Comparison of ENCODE assay signal across 10 cellular contexts in the genomic region with DNA sequence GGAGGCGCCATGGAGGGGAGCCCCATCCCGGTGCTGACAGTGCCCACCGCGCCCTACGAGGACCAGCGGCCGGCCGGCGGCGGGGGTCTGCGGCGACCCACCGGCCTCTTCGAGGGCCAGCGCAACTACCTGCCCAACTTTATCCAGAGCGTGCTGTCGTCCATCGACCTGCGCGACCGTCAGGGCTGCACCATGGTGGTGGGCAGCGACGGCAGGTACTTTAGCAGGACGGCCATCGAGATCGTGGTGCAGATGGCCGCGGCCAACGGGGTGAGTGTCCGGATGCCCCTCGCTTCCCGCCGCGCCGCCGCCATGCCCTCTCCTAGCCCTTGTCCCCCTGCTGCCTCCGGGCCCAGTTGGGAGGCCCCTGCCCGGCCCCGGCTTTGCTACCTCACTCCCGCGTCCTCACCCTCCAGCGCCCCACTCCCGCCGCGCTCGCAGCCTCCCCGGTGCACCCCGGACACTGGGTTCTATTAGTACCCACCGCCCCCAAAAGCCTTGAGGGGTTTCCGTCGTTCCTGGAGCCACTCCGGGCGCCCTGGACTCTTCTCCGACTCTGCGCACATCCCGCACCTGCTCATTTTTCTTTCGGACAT. TPM values are rescaled to one million over a fixed set of nuclear protein-coding genes. Genes with fewer than 3 reads are reported as not detected.
A peak's percentile ranks its signal among the peaks of the same experiment; 100 is the strongest.
DNase-seq lines count a peak whose midpoint lies in the region; ATAC-seq and TF ChIP-seq lines count a peak whose summit lies in the region.
"Not testable (repeated sequence)": the region's sequence is repeated elsewhere in the genome, so short reads cannot be mapped to it uniquely, and the experiment has no call there.
"Had no signal": no experiment of that assay in that cellular context is flagged by ENCODE, and none has a peak within 500 bp of the region (broad histone marks: within the 10 kb centered on the region; RNA-seq: fewer than 3 reads in every experiment).

No MANE protein-coding gene starts in this region.

- peaks cover 12% of the 10 kb centered on the region for H3K4me1 Mint-ChIP-seq in CD14-positive monocyte
- not testable (repeated sequence) for H3K4me1 Mint-ChIP-seq in activated CD8-positive, alpha-beta T cell treated with anti-CD3 and anti-CD28 coated beads for 36 hours (ENCODE audit: low read depth)

- not testable (repeated sequence) for H3K27ac Mint-ChIP-seq in CD14-positive monocyte; activated CD8-positive, alpha-beta T cell treated with anti-CD3 and anti-CD28 coated beads for 36 hours

- not testable (repeated sequence) for H4K8ac ChIP-seq in mesenchymal stem cell (ENCODE audit: low read length)
- H4K8ac ChIP-seq in trophoblast cell (ENCODE audit: low read depth, low read length): peak overlapping the region; percentile 47

- H3K27me3 ChIP-seq in dorsolateral prefrontal cortex: peaks cover 0 to 18% (median 2%) of the 10 kb centered on the region in 45 donors
- not testable (repeated sequence) for H3K27me3 ChIP-seq in left ventricle myocardium inferior (ENCODE audit: low read depth); mesenchymal stem cell (ENCODE audit: control insufficient read depth in 1 of 2, insufficient read depth in 1 of 2, low read length in 2 of 2); suprapubic skin
- H3K27me3 ChIP-seq in trophoblast cell (ENCODE audit: insufficient read depth, low read length): peaks cover 11% of the 10 kb centered on the region

- peak overlapping the region; percentile 72 to 88 for H3K4me3 Mint-ChIP-seq in CD14-positive monocyte
- H3K4me3 Mint-ChIP-seq in activated CD8-positive, alpha-beta T cell treated with anti-CD3 and anti-CD28 coated beads for 36 hours: peak overlapping the region; percentile 26

- H3K36me3 ChIP-seq in left ventricle myocardium inferior; mesenchymal stem cell (ENCODE audit: control insufficient read depth in 1 of 2, insufficient read depth in 2 of 2, low read depth in 1 of 2, low read length in 2 of 2); trophoblast cell (ENCODE audit: control insufficient read depth in 1 of 2, insufficient read depth in 2 of 2, low read length in 2 of 2); suprapubic skin: not testable (repeated sequence)

- TF ChIP-seq EP300 in suprapubic skin (IDR thresholded peaks at IDR 0.05): not testable (repeated sequence)

- not testable (repeated sequence) for H2BK5ac ChIP-seq in mesenchymal stem cell (ENCODE audit: low read depth, low read length, poor library complexity, severe bottlenecking); trophoblast cell (ENCODE audit: low read depth, low read length, poor library complexity)

- not testable (repeated sequence) for H3K18ac ChIP-seq in mesenchymal stem cell (ENCODE audit: low read depth in 1 of 2, low read length in 2 of 2); trophoblast cell (ENCODE audit: low read length)

- H3K4me2 ChIP-seq in mesenchymal stem cell (ENCODE audit: low read length, poor library complexity, severe bottlenecking): peak overlapping the region; percentile 66
- peak overlapping the region; percentile 83 for H3K4me2 ChIP-seq in trophoblast cell (ENCODE audit: low read length)

- H3K27me3 Mint-ChIP-seq in CD14-positive monocyte (ENCODE audit: low read depth in 3 of 3): peaks cover 32 to 51% (median 44%) of the 10 kb centered on the region in 3 donors
- H3K27me3 Mint-ChIP-seq in activated CD8-positive, alpha-beta T cell treated with anti-CD3 and anti-CD28 coated beads for 36 hours: peaks cover 20% of the 10 kb centered on the region

- not testable (repeated sequence) for H2BK15ac ChIP-seq in mesenchymal stem cell (ENCODE audit: low read depth, poor library complexity, severe bottlenecking)

- H3K4ac ChIP-seq in mesenchymal stem cell (ENCODE audit: low read depth in 1 of 2, low read length in 2 of 2); trophoblast cell (ENCODE audit: low read depth, low read length): not testable (repeated sequence)

- H3K4me1 ChIP-seq in left ventricle myocardium inferior: peaks cover 26% of the 10 kb centered on the region
- H3K4me1 ChIP-seq in mesenchymal stem cell (ENCODE audit: control insufficient read depth, insufficient read depth, low read depth, low read length); trophoblast cell (ENCODE audit: control insufficient read depth in 1 of 2, insufficient read depth in 2 of 2, low read length in 2 of 2): not testable (repeated sequence)
- H3K4me1 ChIP-seq in suprapubic skin: peaks cover 11% of the 10 kb centered on the region

- not testable (repeated sequence) for H2BK12ac ChIP-seq in mesenchymal stem cell (ENCODE audit: low read length in 2 of 2); trophoblast cell (ENCODE audit: low read length)

- H3K36me3 Mint-ChIP-seq in CD14-positive monocyte; activated CD8-positive, alpha-beta T cell treated with anti-CD3 and anti-CD28 coated beads for 36 hours (ENCODE audit: low read depth): not testable (repeated sequence)

- TF ChIP-seq CTCF in CD14-positive monocyte (IDR thresholded peaks at IDR 0.05); activated CD8-positive, alpha-beta T cell treated with anti-CD3 and anti-CD28 coated beads for 36 hours (IDR thresholded peaks at IDR 0.05); dorsolateral prefrontal cortex (IDR thresholded peaks at IDR 0.05 in 54 of 56, conservative IDR thresholded peaks at IDR 0.05 in 2 of 56; ENCODE audit: low read depth in 1 of 56, partially characterized antibody in 56 of 56); left ventricle myocardium inferior (IDR thresholded peaks at IDR 0.05; ENCODE audit: borderline replicate concordance); suprapubic skin (IDR thresholded peaks at IDR 0.05): not testable (repeated sequence)

- not testable (repeated sequence) for H2AK5ac ChIP-seq in mesenchymal stem cell (ENCODE audit: low read length, severe bottlenecking); trophoblast cell (ENCODE audit: low read length)

- H3K9me3 Mint-ChIP-seq in CD14-positive monocyte; activated CD8-positive, alpha-beta T cell treated with anti-CD3 and anti-CD28 coated beads for 36 hours: not testable (repeated sequence)

- H3K79me2 ChIP-seq in trophoblast cell (ENCODE audit: control insufficient read depth, insufficient read depth, low read length, poor library complexity): not testable (repeated sequence)

- H2AFZ ChIP-seq in mesenchymal stem cell (ENCODE audit: low read depth, low read length); trophoblast cell (ENCODE audit: insufficient read depth, low read length, poor library complexity): not testable (repeated sequence)

- CTCF ChIA-PET in activated CD8-positive, alpha-beta T cell treated with anti-CD3 and anti-CD28 coated beads for 36 hours (lab: Charles Lee): not testable (repeated sequence)

- peak; percentile 32 for ATAC-seq in HG02973 (IDR thresholded peaks at IDR 0.05; ENCODE audit: unreplicated experiment)
- not testable (repeated sequence) for ATAC-seq in activated CD8-positive, alpha-beta T cell treated with anti-CD3 and anti-CD28 coated beads for 36 hours

- WGBS in mesenchymal stem cell: no CpG with 5 or more reads among the region's 57 CpGs
- no CpG with 5 or more reads among the region's 57 CpGs for WGBS in trophoblast cell (ENCODE audit: extremely low coverage, insufficient coverage, insufficient read length)
- 5% methylated on average over 21 of the region's 57 CpGs for WGBS in suprapubic skin

- peak overlapping the region in 58 of 59 donors; percentile 15 to 72 (median 52) for H3K4me3 ChIP-seq in dorsolateral prefrontal cortex
- H3K4me3 ChIP-seq in left ventricle myocardium inferior: peak overlapping the region; percentile 77
- H3K4me3 ChIP-seq in mesenchymal stem cell (ENCODE audit: insufficient read depth in 1 of 2, low read depth in 1 of 2, low read length in 2 of 2): peak overlapping the region in 1 of 2 experiments; percentile 70
- H3K4me3 ChIP-seq in trophoblast cell (ENCODE audit: low read depth, low read length): peak overlapping the region; percentile 63
- peak overlapping the region; percentile 53 for H3K4me3 ChIP-seq in suprapubic skin

- not testable (repeated sequence) for H3K79me1 ChIP-seq in mesenchymal stem cell (replicated peaks; ENCODE audit: low read length, poor library complexity, severe bottlenecking); trophoblast cell (ENCODE audit: low read length)

- H3K27ac ChIP-seq in dorsolateral prefrontal cortex (peak overlapping the region in 10 of 59 donors; percentile 15 to 70 (median 60)), left ventricle myocardium inferior (replicated peaks) (peak overlapping the region; percentile 94), suprapubic skin (peak overlapping the region; percentile 19)
- H3K27ac ChIP-seq in mesenchymal stem cell (ENCODE audit: low read length, poor library complexity, severe bottlenecking); trophoblast cell (ENCODE audit: low read depth, low read length): not testable (repeated sequence)

- H4K91ac ChIP-seq in mesenchymal stem cell (ENCODE audit: low read length): not testable (repeated sequence)
- H4K91ac ChIP-seq in trophoblast cell (ENCODE audit: low read depth, low read length): peak overlapping the region; percentile 35

- H3K23ac ChIP-seq in mesenchymal stem cell (ENCODE audit: low read length in 2 of 2); trophoblast cell (ENCODE audit: low read length): not testable (repeated sequence)

- not testable (repeated sequence) for H3K9me3 ChIP-seq in left ventricle myocardium inferior (replicated peaks); mesenchymal stem cell (ENCODE audit: control insufficient read depth, low read length); trophoblast cell (ENCODE audit: insufficient read depth, low read depth, low read length); suprapubic skin

- not testable (repeated sequence) for H4K12ac ChIP-seq in trophoblast cell (ENCODE audit: low read depth, low read length)

- H2BK120ac ChIP-seq in mesenchymal stem cell (ENCODE audit: low read depth, low read length); trophoblast cell (ENCODE audit: insufficient read depth, low read length, poor library complexity): not testable (repeated sequence)

- not testable (repeated sequence) for TF ChIP-seq POLR2A in suprapubic skin (IDR thresholded peaks at IDR 0.05)

- intact Hi-C loops in CD14-positive monocyte (cut with micrococcal nuclease): loop anchor here in 1 of 2 donors (10.0 kb wide), 1 partner anchor 218 kb away; no protein-coding TSS in a partner anchor
- intact Hi-C loops in activated CD8-positive, alpha-beta T cell treated with anti-CD3 and anti-CD28 coated beads for 36 hours (cut with micrococcal nuclease); left ventricle myocardium inferior (cut with micrococcal nuclease): not testable (repeated sequence)
- intact Hi-C loops in dorsolateral prefrontal cortex (cut with DNase I): loop anchor here in 1 of 2 donors (10.0 kb wide), 1 partner anchor 158 kb away; no protein-coding TSS in a partner anchor

- not testable (repeated sequence) for H3K9ac ChIP-seq in mesenchymal stem cell (ENCODE audit: low read length); trophoblast cell (ENCODE audit: low read length)

- POLR2A ChIA-PET in activated CD8-positive, alpha-beta T cell treated with anti-CD3 and anti-CD28 coated beads for 36 hours (lab: Charles Lee): not testable (repeated sequence)

- DNase-seq in CD14-positive monocyte (ENCODE audit: low spot score); activated CD8-positive, alpha-beta T cell treated with anti-CD3 and anti-CD28 coated beads for 36 hours; mesenchymal stem cell; trophoblast cell: not testable (repeated sequence)
- DNase-seq in dorsolateral prefrontal cortex (peak in 1 of 10 donors; percentile 15), left ventricle myocardium inferior (peak; percentile 25), suprapubic skin (ENCODE audit: low spot score in 2 of 2) (peak; percentile 64 to 79)

- not testable (repeated sequence) for H3K14ac ChIP-seq in mesenchymal stem cell (ENCODE audit: low read length in 2 of 2); trophoblast cell (ENCODE audit: low read length)

RNA-seq across cellular contexts. Expression of gene PGM5, which starts 0.8 kb away (rescaled TPM):
- 1 to 10 TPM; 1.1 to 1.2 TPM for polyA plus RNA-seq in CD14-positive monocyte
- total RNA-seq in activated CD8-positive, alpha-beta T cell treated with anti-CD3 and anti-CD28 coated beads for 36 hours: not detected
- total RNA-seq in dorsolateral prefrontal cortex: 10 to 100 TPM in 6 of 120 experiments, 1 to 10 TPM in 114; 1.5 to 16.4 (median 5.1) TPM
- 190 TPM for total RNA-seq in left ventricle myocardium inferior
- 0.72 TPM for polyA plus RNA-seq in mesenchymal stem cell (2013, experiment 1 of 2)
- 0.49 TPM for polyA plus RNA-seq in mesenchymal stem cell (2013, experiment 2 of 2)
- 3.1 and 3.2 TPM in 2 replicates for polyA plus RNA-seq in trophoblast cell (2013)
- total RNA-seq in suprapubic skin: 10 to 100 TPM in 1 of 4 donors, 1 to 10 TPM in 3; 5.1 to 10.6 (median 6.1) TPM

RNA-seq across cellular contexts. Expression of gene FOXD4L3, which starts 54.5 kb away (rescaled TPM):
- polyA plus RNA-seq in CD14-positive monocyte: not detected
- under 1 TPM in 1 of 2 experiments, not detected in 1; 0.14 TPM for total RNA-seq in activated CD8-positive, alpha-beta T cell treated with anti-CD3 and anti-CD28 coated beads for 36 hours
- 1 to 10 TPM in 95 of 120 experiments, under 1 TPM in 17, not detected in 8; 0.43 to 5.6 (median 2.0) TPM for total RNA-seq in dorsolateral prefrontal cortex
- not detected for total RNA-seq in left ventricle myocardium inferior
- polyA plus RNA-seq in mesenchymal stem cell (2013, experiment 1 of 2): not detected
- not detected for polyA plus RNA-seq in mesenchymal stem cell (2013, experiment 2 of 2)
- 0.05 TPM in 1 of 2 replicates, not detected in the other for polyA plus RNA-seq in trophoblast cell (2013)
- under 1 TPM in 1 of 4 donors, not detected in 3; 0.36 TPM for total RNA-seq in suprapubic skin
- total RNA-seq: dermis blood vessel endothelial cell, temporal lobe had no signal

Comparison
In these comparisons a context has a peak if more than half of its experiments do, and no peak if none do; other contexts are left out.
1. RNA of gene PGM5, which starts 0.8 kb away (total RNA-seq): 190 TPM in left ventricle myocardium inferior (single experiment); 5.1 to 10.6 TPM in suprapubic skin, 1.5 to 16.4 TPM in dorsolateral prefrontal cortex and not detected in activated CD8-positive, alpha-beta T cell treated with anti-CD3 and anti-CD28 coated beads for 36 hours; every median in the first group is over 10 times any median in the second.